22 cellular contexts compared by ENCODE assay signal in genomic region chr2:599601-600000, GRCh38.
DNase-seq lines count a peak whose midpoint lies in the region; ATAC-seq and TF ChIP-seq lines count a peak whose summit lies in the region.
"Had no signal": no experiment of that assay in that cellular context is flagged by ENCODE, and none has a peak within 500 bp of the region (broad histone marks: within the 10 kb centered on the region; RNA-seq: fewer than 3 reads in every experiment).

No MANE protein-coding gene starts in this region.

- H3K27ac Mint-ChIP-seq in activated CD8-positive, alpha-beta memory T cell treated with anti-CD3 and anti-CD28 coated beads, Interleukin-2, amount 10 ng/mL, durations not matched to agents 7 days and 5 days = no peak overlapping the region
- H3K27ac Mint-ChIP-seq in HFFc6 (no peak overlapping the region), nephron (peak overlapping the region in 2 of 3 experiments; percentile 42 to 58)
- H3K27ac Mint-ChIP-seq: CD4-positive, alpha-beta memory T cell; CD4-positive, CD25-positive, alpha-beta regulatory T cell had no signal

- peaks cover 2% of the 10 kb centered on the region for H3K27me3 Mint-ChIP-seq in activated CD8-positive, alpha-beta memory T cell treated with anti-CD3 and anti-CD28 coated beads, Interleukin-2, amount 10 ng/mL, durations not matched to agents 7 days and 5 days
- peaks cover 4% of the 10 kb centered on the region for H3K27me3 Mint-ChIP-seq in HFFc6 (ENCODE audit: insufficient read depth)
- peaks cover 11% of the 10 kb centered on the region for H3K27me3 Mint-ChIP-seq in nephron (ENCODE audit: low read depth)
- H3K27me3 Mint-ChIP-seq: CD4-positive, CD25-positive, alpha-beta regulatory T cell had no signal

- no peaks in the 10 kb centered on the region for H3K4me1 Mint-ChIP-seq in activated CD8-positive, alpha-beta memory T cell treated with anti-CD3 and anti-CD28 coated beads, Interleukin-2, amount 10 ng/mL, durations not matched to agents 7 days and 5 days
- H3K4me1 Mint-ChIP-seq in HFFc6 (ENCODE audit: low read depth) (no peaks in the 10 kb centered on the region; the same call in 1 of the 2 replicates), nephron (peaks cover 52% of the 10 kb centered on the region)
- H3K4me1 Mint-ChIP-seq: CD14-positive monocyte; CD8-positive, alpha-beta memory T cell had no signal

- no peak for ATAC-seq in activated CD8-positive, alpha-beta memory T cell treated with anti-CD3 and anti-CD28 coated beads, Interleukin-2, amount 10 ng/mL, durations not matched to agents 7 days and 5 days
- ATAC-seq: GM12878 had no signal

- no peaks in the 10 kb centered on the region for H3K9me3 Mint-ChIP-seq in activated CD8-positive, alpha-beta memory T cell treated with anti-CD3 and anti-CD28 coated beads, Interleukin-2, amount 10 ng/mL, durations not matched to agents 7 days and 5 days (ENCODE audit: low read depth)
- H3K9me3 Mint-ChIP-seq in HFFc6 = peaks cover 23% of the 10 kb centered on the region
- no peaks in the 10 kb centered on the region for H3K9me3 Mint-ChIP-seq in nephron
- H3K9me3 Mint-ChIP-seq: CD4-positive, CD25-positive, alpha-beta regulatory T cell had no signal

- H3K4me3 Mint-ChIP-seq in activated CD8-positive, alpha-beta memory T cell treated with anti-CD3 and anti-CD28 coated beads, Interleukin-2, amount 10 ng/mL, durations not matched to agents 7 days and 5 days = no peak overlapping the region
- peak overlapping the region; percentile 35; the same call in 1 of the 2 replicates for H3K4me3 Mint-ChIP-seq in HFFc6
- H3K4me3 Mint-ChIP-seq in nephron = peak overlapping the region in 2 of 3 experiments; percentile 28 to 61
- H3K4me3 Mint-ChIP-seq: CD14-positive monocyte; CD4-positive, CD25-positive, alpha-beta regulatory T cell; CD8-positive, alpha-beta memory T cell had no signal

- no peaks in the 10 kb centered on the region for H3K36me3 Mint-ChIP-seq in activated CD8-positive, alpha-beta memory T cell treated with anti-CD3 and anti-CD28 coated beads, Interleukin-2, amount 10 ng/mL, durations not matched to agents 7 days and 5 days
- no peaks in the 10 kb centered on the region for H3K36me3 Mint-ChIP-seq in HFFc6 (ENCODE audit: low read depth)
- H3K36me3 Mint-ChIP-seq in nephron (ENCODE audit: low read depth) = no peaks in the 10 kb centered on the region
- H3K36me3 Mint-ChIP-seq: CD14-positive monocyte; CD4-positive, alpha-beta memory T cell; CD4-positive, CD25-positive, alpha-beta regulatory T cell; CD8-positive, alpha-beta memory T cell had no signal

- DNase-seq in activated CD8-positive, alpha-beta memory T cell treated with anti-CD3 and anti-CD28 coated beads, Interleukin-2, amount 10 ng/mL, durations not matched to agents 7 days and 5 days = peak; percentile 31
- no peak for DNase-seq in activated CD8-positive, alpha-beta memory T cell treated with anti-CD3 and anti-CD28 coated beads, Interleukin-2, amount 50 U/mL, for 48 hours
- DNase-seq in HFFc6 (no peak), A172 (ENCODE audit: low spot score) (no peak), NCI-H146 (lab: John Stamatoyannopoulos, UW) (no peak)
- DNase-seq: ACHN; BE2C; C1 segment of cervical spinal cord; CD4-positive, alpha-beta memory T cell; CD4-positive, CD25-positive, alpha-beta regulatory T cell; CD8-positive, alpha-beta memory T cell; COR-L47; DMS 273 treated with DMSO at 0.1 percent for 48 hours; DMS153; DMS53; DMS79; DND-41; EL; GDM1 had no signal

- TF ChIP-seq CTCF in HFFc6 (IDR thresholded peaks at IDR 0.05) (no peak), nephron (IDR thresholded peaks at IDR 0.05; ENCODE audit: unreplicated experiment in 3 of 3) (no peak)

- CTCF ChIA-PET in activated CD8-positive, alpha-beta memory T cell treated with anti-CD3 and anti-CD28 coated beads, Interleukin-2, amount 10 ng/mL, durations not matched to agents 7 days and 5 days (lab: Charles Lee) = no interaction called here

Comparison
In these comparisons a context has a peak if more than half of its experiments do, and no peak if none do; other contexts are left out.
1. H3K27ac Mint-ChIP-seq: peak in nephron (2 of 3); none in activated CD8-positive, alpha-beta memory T cell treated with anti-CD3 and anti-CD28 coated beads, Interleukin-2, amount 10 ng/mL, durations not matched to agents 7 days and 5 days (single experiment) and HFFc6 (single experiment).